Comparison of ENCODE assay signal across 11 cellular contexts in the genomic region with DNA sequence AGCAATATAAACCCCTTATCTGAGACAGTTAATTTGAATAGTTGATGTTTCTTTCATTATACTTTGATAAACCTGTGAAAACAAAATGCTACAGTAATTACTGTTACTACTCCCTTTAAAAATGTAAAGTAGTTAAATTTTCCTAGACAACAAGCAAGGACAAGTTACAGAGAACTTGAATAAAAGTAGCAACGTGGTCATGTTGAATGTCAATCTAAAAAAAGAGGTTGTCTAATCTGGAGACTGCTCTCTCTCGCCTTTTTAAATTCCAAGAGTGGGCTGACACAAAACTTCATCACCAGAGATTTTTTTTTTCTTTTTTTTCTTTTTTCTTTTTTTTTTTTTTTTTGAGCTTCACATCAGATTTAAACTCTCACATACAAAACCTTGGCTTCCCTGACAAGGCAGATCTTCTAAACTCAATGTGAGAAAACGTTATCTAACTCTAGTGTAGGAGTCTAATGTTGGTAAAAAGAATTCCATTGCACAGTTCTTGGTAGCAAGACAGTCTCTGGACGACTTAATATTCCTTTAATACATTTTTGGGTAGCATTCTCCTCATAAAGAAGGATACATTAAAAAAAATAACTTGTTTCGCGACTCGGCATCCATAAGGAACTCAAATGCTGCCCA. TPM values are rescaled to one million over a fixed set of nuclear protein-coding genes. Genes with fewer than 3 reads are reported as not detected.
DNase-seq lines count a peak whose midpoint lies in the region; ATAC-seq and TF ChIP-seq lines count a peak whose summit lies in the region.
"Had no signal": no experiment of that assay in that cellular context is flagged by ENCODE, and none has a peak within 500 bp of the region (broad histone marks: within the 10 kb centered on the region; RNA-seq: fewer than 3 reads in every experiment).

No MANE protein-coding gene starts in this region.

- H3K27ac Mint-ChIP-seq in activated naive CD4-positive, alpha-beta T cell treated with anti-CD3 and anti-CD28 coated beads for 36 hours = no peak overlapping the region
- peak overlapping the region in 1 of 2 donors; percentile 100 for H3K27ac Mint-ChIP-seq in activated naive CD4-positive, alpha-beta T cell treated with anti-CD3 and anti-CD28 coated beads, Interleukin-2, amount 50 U/mL, for 72 hours
- no peak overlapping the region for H3K27ac Mint-ChIP-seq in activated CD8-positive, alpha-beta memory T cell treated with anti-CD3 and anti-CD28 coated beads, Interleukin-2, amount 10 ng/mL, durations not matched to agents 7 days and 5 days

- H3K79me1 ChIP-seq in mesendoderm (ENCODE audit: low read length) = no peaks in the 10 kb centered on the region

- H3K4me1 Mint-ChIP-seq in activated naive CD4-positive, alpha-beta T cell treated with anti-CD3 and anti-CD28 coated beads for 36 hours (ENCODE audit: low read depth) = peaks cover 30% of the 10 kb centered on the region
- peaks cover 16% of the 10 kb centered on the region for H3K4me1 Mint-ChIP-seq in activated CD8-positive, alpha-beta memory T cell treated with anti-CD3 and anti-CD28 coated beads, Interleukin-2, amount 10 ng/mL, durations not matched to agents 7 days and 5 days

- H3K27me3 Mint-ChIP-seq in activated naive CD4-positive, alpha-beta T cell treated with anti-CD3 and anti-CD28 coated beads for 36 hours (ENCODE audit: low read depth) = no peaks in the 10 kb centered on the region
- peaks cover 23% of the 10 kb centered on the region for H3K27me3 Mint-ChIP-seq in activated CD8-positive, alpha-beta memory T cell treated with anti-CD3 and anti-CD28 coated beads, Interleukin-2, amount 10 ng/mL, durations not matched to agents 7 days and 5 days

- H3K36me3 Mint-ChIP-seq in activated naive CD4-positive, alpha-beta T cell treated with anti-CD3 and anti-CD28 coated beads for 36 hours (ENCODE audit: low read depth) = peaks cover 7% of the 10 kb centered on the region
- peaks cover 9 to 39% of the 10 kb centered on the region in 2 donors for H3K36me3 Mint-ChIP-seq in activated naive CD4-positive, alpha-beta T cell treated with anti-CD3 and anti-CD28 coated beads, Interleukin-2, amount 50 U/mL, for 72 hours
- H3K36me3 Mint-ChIP-seq in activated CD8-positive, alpha-beta memory T cell treated with anti-CD3 and anti-CD28 coated beads, Interleukin-2, amount 10 ng/mL, durations not matched to agents 7 days and 5 days = no peaks in the 10 kb centered on the region

- H3K9me3 Mint-ChIP-seq in activated naive CD4-positive, alpha-beta T cell treated with anti-CD3 and anti-CD28 coated beads for 36 hours = no peaks in the 10 kb centered on the region
- no peaks in the 10 kb centered on the region for H3K9me3 Mint-ChIP-seq in activated naive CD4-positive, alpha-beta T cell treated with anti-CD3 and anti-CD28 coated beads, Interleukin-2, amount 50 U/mL, for 72 hours
- H3K9me3 Mint-ChIP-seq in activated CD8-positive, alpha-beta memory T cell treated with anti-CD3 and anti-CD28 coated beads, Interleukin-2, amount 10 ng/mL, durations not matched to agents 7 days and 5 days (ENCODE audit: low read depth) = no peaks in the 10 kb centered on the region

- peak overlapping the region; percentile 95 for H3K4me3 Mint-ChIP-seq in activated naive CD4-positive, alpha-beta T cell treated with anti-CD3 and anti-CD28 coated beads for 36 hours
- H3K4me3 Mint-ChIP-seq in activated CD8-positive, alpha-beta memory T cell treated with anti-CD3 and anti-CD28 coated beads, Interleukin-2, amount 10 ng/mL, durations not matched to agents 7 days and 5 days = no peak overlapping the region

- H3K4me2 ChIP-seq in mesendoderm (ENCODE audit: low read length) = no peak overlapping the region

- H4K8ac ChIP-seq in mesendoderm (ENCODE audit: low read depth, low read length) = no peak overlapping the region

- H3K23ac ChIP-seq in mesendoderm (ENCODE audit: low read length) = no peak overlapping the region

- H2BK5ac ChIP-seq in mesendoderm (ENCODE audit: low read length) = no peak overlapping the region

- H3K4me3 ChIP-seq in thyroid gland (replicated peaks in 1 of 3) (no peak overlapping the region), mesendoderm (ENCODE audit: low read length) (no peak overlapping the region)

- no peak overlapping the region for H2AK5ac ChIP-seq in mesendoderm (ENCODE audit: low read length)

- intact Hi-C loops in activated naive CD4-positive, alpha-beta T cell treated with anti-CD3 and anti-CD28 coated beads for 36 hours (cut with micrococcal nuclease) = no loop called here
- intact Hi-C loops in thyroid gland (cut with DNase I) = no loop called here

- no peak overlapping the region for H4K5ac ChIP-seq in mesendoderm (ENCODE audit: low read length)

- no peak overlapping the region for H3K9ac ChIP-seq in mesendoderm (ENCODE audit: low read length)

- CTCF ChIA-PET in activated naive CD4-positive, alpha-beta T cell treated with anti-CD3 and anti-CD28 coated beads for 36 hours (lab: Charles Lee) = interaction anchor here (0.6 to 0.7 kb wide), 2 partner anchors 45 to 337 kb away, joined by 3 read pairs; no protein-coding TSS in a partner anchor
- CTCF ChIA-PET in activated CD8-positive, alpha-beta memory T cell treated with anti-CD3 and anti-CD28 coated beads, Interleukin-2, amount 10 ng/mL, durations not matched to agents 7 days and 5 days (lab: Charles Lee) = interaction anchor here (0.6 kb wide), 1 partner anchor 128 kb away, joined by 3 read pairs; no protein-coding TSS in a partner anchor

- no peak overlapping the region for H3K4ac ChIP-seq in mesendoderm (ENCODE audit: low read depth, low read length)

- ATAC-seq in activated naive CD4-positive, alpha-beta T cell treated with anti-CD3 and anti-CD28 coated beads, Interleukin-2, amount 50 U/mL, for 72 hours = no peak
- no peak for ATAC-seq in activated CD8-positive, alpha-beta memory T cell treated with anti-CD3 and anti-CD28 coated beads, Interleukin-2, amount 10 ng/mL, durations not matched to agents 7 days and 5 days

- DNase-seq in activated naive CD4-positive, alpha-beta T cell treated with anti-CD3 and anti-CD28 coated beads for 36 hours = no peak
- DNase-seq in activated naive CD4-positive, alpha-beta T cell treated with anti-CD3 and anti-CD28 coated beads, Interleukin-2, amount 50 U/mL, for 72 hours (ENCODE audit: low spot score in 2 of 2) = no peak
- DNase-seq in lung microvascular endothelial cell (ENCODE audit: low read depth in 2 of 2) (peak; percentile 17 to 21), thyroid gland (no peak), mesendoderm (no peak)
- no peak for DNase-seq in stimulated activated CD4-positive, alpha-beta T cell treated with anti-CD3 and anti-CD28 coated beads, Interleukin-1b, Interleukin-23, amount 100 ng/mL, for 48 hours
- DNase-seq in activated CD8-positive, alpha-beta memory T cell treated with anti-CD3 and anti-CD28 coated beads, Interleukin-2, amount 10 ng/mL, durations not matched to agents 7 days and 5 days = no peak
- DNase-seq: occipital lobe, substantia nigra, WERI-Rb-1 had no signal

- H2BK15ac ChIP-seq in mesendoderm (replicated peaks; ENCODE audit: low read depth) = no peak overlapping the region

- peak overlapping the region; percentile 55 for H3K27ac ChIP-seq in angular gyrus (ENCODE audit: low read depth, low read length)
- peak overlapping the region; percentile 15 to 98 (median 97) for H3K27ac ChIP-seq in thyroid gland
- no peak overlapping the region for H3K27ac ChIP-seq in mesendoderm (ENCODE audit: low read depth, low read length)
- H3K27ac ChIP-seq: WERI-Rb-1 had no signal

- H3K56ac ChIP-seq in mesendoderm (ENCODE audit: low read length) = no peak overlapping the region

- H3K79me2 ChIP-seq in mesendoderm (ENCODE audit: control insufficient read depth, insufficient read depth, low read length) = no peaks in the 10 kb centered on the region

- H3K4me1 ChIP-seq in thyroid gland (peaks cover 15% of the 10 kb centered on the region in 2 donors), mesendoderm (ENCODE audit: control insufficient read depth, low read depth, low read length) (peaks cover 3% of the 10 kb centered on the region)

- 55 to 70% methylated on average over 7 of the region's 7 CpGs for WGBS in thyroid gland, 2 donors
- WGBS in mesendoderm (ENCODE audit: extremely low coverage, insufficient coverage, low lambda C conversion rate) = no CpG with 5 or more reads among the region's 7 CpGs

- H2BK120ac ChIP-seq in mesendoderm (ENCODE audit: low read depth, low read length) = no peak overlapping the region

- H3K27me3 ChIP-seq in thyroid gland = no peaks in the 10 kb centered on the region
- H3K27me3 ChIP-seq in mesendoderm (ENCODE audit: insufficient read depth, low read length, poor library complexity) = peaks cover 3% of the 10 kb centered on the region

- no peaks in the 10 kb centered on the region for H3K9me3 ChIP-seq in thyroid gland

- TF ChIP-seq POLR2A in thyroid gland (IDR thresholded peaks at IDR 0.05) = no peak

- H3K18ac ChIP-seq in mesendoderm (ENCODE audit: low read length) = no peak overlapping the region

- no peaks in the 10 kb centered on the region for H3K36me3 ChIP-seq in thyroid gland
- H3K36me3 ChIP-seq in mesendoderm (ENCODE audit: control insufficient read depth, insufficient read depth, low read length) = no peaks in the 10 kb centered on the region
- H3K36me3 ChIP-seq: WERI-Rb-1 had no signal

- TF ChIP-seq CTCF in thyroid gland (IDR thresholded peaks at IDR 0.05) = no peak

RNA-seq across cellular contexts. Expression of gene FOXP1, which starts 4.1 kb away (rescaled TPM):
- 10 to 100 TPM; 95.2 to 97.4 TPM for total RNA-seq in activated naive CD4-positive, alpha-beta T cell treated with anti-CD3 and anti-CD28 coated beads for 36 hours
- 100 to 1,000 TPM; 119 to 199 TPM for total RNA-seq in activated naive CD4-positive, alpha-beta T cell treated with anti-CD3 and anti-CD28 coated beads, Interleukin-2, amount 50 U/mL, for 72 hours
- total RNA-seq in lung microvascular endothelial cell (46.4 and 75.2 TPM in 2 replicates), thyroid gland (100 to 1,000 TPM; 111 to 187 (median 141) TPM)
- polyA plus RNA-seq in mesendoderm (2013, experiment 1 of 2) = 14.0 TPM
- 14.0 TPM for polyA plus RNA-seq in mesendoderm (2013, experiment 2 of 2)
- total RNA-seq in activated CD8-positive, alpha-beta memory T cell treated with anti-CD3 and anti-CD28 coated beads, Interleukin-2, amount 10 ng/mL, durations not matched to agents 7 days and 5 days = 10 to 100 TPM; 66.3 to 68.8 TPM

Comparison
In these comparisons a context has a peak if more than half of its experiments do, and no peak if none do; other contexts are left out.
1. DNase-seq: peak in lung microvascular endothelial cell (2 of 2); none in activated naive CD4-positive, alpha-beta T cell treated with anti-CD3 and anti-CD28 coated beads for 36 hours (single experiment), activated naive CD4-positive, alpha-beta T cell treated with anti-CD3 and anti-CD28 coated beads, Interleukin-2, amount 50 U/mL, for 72 hours (0 of 2), thyroid gland (0 of 2), mesendoderm (single experiment), stimulated activated CD4-positive, alpha-beta T cell treated with anti-CD3 and anti-CD28 coated beads, Interleukin-1b, Interleukin-23, amount 100 ng/mL, for 48 hours (single experiment) and activated CD8-positive, alpha-beta memory T cell treated with anti-CD3 and anti-CD28 coated beads, Interleukin-2, amount 10 ng/mL, durations not matched to agents 7 days and 5 days (single experiment).